In the genomic region with DNA sequence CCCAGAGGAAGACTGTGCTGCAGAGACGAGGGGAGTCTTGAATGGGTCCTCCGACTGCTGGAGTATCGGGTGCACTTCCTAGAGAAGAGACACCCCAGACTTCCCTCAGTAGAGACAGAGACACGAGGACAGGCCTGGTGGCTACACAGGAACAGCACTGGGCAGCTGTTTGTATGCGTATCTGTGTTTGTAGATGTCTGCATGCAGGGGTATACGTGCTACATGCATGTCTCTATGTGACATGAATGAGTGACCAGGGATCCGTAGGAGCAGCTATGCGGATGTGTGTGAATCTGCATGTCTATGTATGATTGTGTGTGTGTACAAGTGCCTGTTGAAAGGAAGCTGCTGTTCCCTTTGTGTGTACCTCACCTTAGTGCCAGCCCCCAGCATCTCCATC, we compare ENCODE assay signal across 20 cellular contexts. TPM values are rescaled to one million over a fixed set of nuclear protein-coding genes. Genes with fewer than 3 reads are reported as not detected.
DNase-seq lines count a peak whose midpoint lies in the region; ATAC-seq and TF ChIP-seq lines count a peak whose summit lies in the region.
"Had no signal": no experiment of that assay in that cellular context is flagged by ENCODE, and none has a peak within 500 bp of the region (broad histone marks: within the 10 kb centered on the region; RNA-seq: fewer than 3 reads in every experiment).

No MANE protein-coding gene starts in this region.

- no peak for TF ChIP-seq CTCF in brain (conservative IDR thresholded peaks at IDR 0.05)
- TF ChIP-seq CTCF in endodermal cell (conservative IDR thresholded peaks at IDR 0.05), result no peak
- no peak for TF ChIP-seq CTCF in neural progenitor cell (IDR thresholded peaks at IDR 0.05)
- TF ChIP-seq CTCF in type B pancreatic cell (conservative IDR thresholded peaks at IDR 0.05), result no peak

- H3K4me3 Mint-ChIP-seq in brain (no peak overlapping the region), endodermal cell (no peak overlapping the region), neural progenitor cell (no peak overlapping the region), type B pancreatic cell (peak overlapping the region; percentile 17)
- H3K4me3 Mint-ChIP-seq: CD4-positive, CD25-positive, alpha-beta regulatory T cell; H9; HFFc6 had no signal

- no peak overlapping the region for H3K9ac ChIP-seq in endodermal cell (ENCODE audit: extremely low read depth, low read length, poor library complexity, severe bottlenecking)
- no peak overlapping the region for H3K9ac ChIP-seq in neural progenitor cell

- H3K9me3 ChIP-seq in endodermal cell (ENCODE audit: control insufficient read depth, low read length) (no peaks in the 10 kb centered on the region), neural progenitor cell (ENCODE audit: low read depth) (no peaks in the 10 kb centered on the region)

- peaks cover 53% of the 10 kb centered on the region for H3K36me3 Mint-ChIP-seq in brain
- no peaks in the 10 kb centered on the region for H3K36me3 Mint-ChIP-seq in endodermal cell (ENCODE audit: low read depth)
- H3K36me3 Mint-ChIP-seq in neural progenitor cell, result peaks cover 43% of the 10 kb centered on the region
- peaks cover 12% of the 10 kb centered on the region for H3K36me3 Mint-ChIP-seq in type B pancreatic cell
- H3K36me3 Mint-ChIP-seq: CD4-positive, CD25-positive, alpha-beta regulatory T cell had no signal

- no peak for DNase-seq in endodermal cell
- DNase-seq in neural progenitor cell (ENCODE audit: low spot score), result no peak
- DNase-seq in type B pancreatic cell (ENCODE audit: extremely low spot score, unreplicated experiment), result no peak
- DNase-seq in DMS153 (lab: John Stamatoyannopoulos, UW), result no peak
- no peak for DNase-seq in NCI-H524 treated with DMSO at 0.1 percent for 48 hours (lab: John Stamatoyannopoulos, UW)
- DNase-seq: CD4-positive, CD25-positive, alpha-beta regulatory T cell; DMS79 treated with DMSO at 0.1 percent for 48 hours; H9; HFFc6; Kasumi-1; NCI-H1930; NCI-H2227 treated with DMSO at 0.1 percent for 48 hours; NCI-H510A; NCI-H774 had no signal

- H3K4me1 Mint-ChIP-seq in brain, result peaks cover 85% of the 10 kb centered on the region
- H3K4me1 Mint-ChIP-seq in endodermal cell, result peaks cover 13% of the 10 kb centered on the region
- peaks cover 54% of the 10 kb centered on the region for H3K4me1 Mint-ChIP-seq in neural progenitor cell
- peaks cover 58% of the 10 kb centered on the region for H3K4me1 Mint-ChIP-seq in type B pancreatic cell (ENCODE audit: unreplicated experiment)
- H3K4me1 Mint-ChIP-seq: CD4-positive, CD25-positive, alpha-beta regulatory T cell had no signal

- no peaks in the 10 kb centered on the region for H3K36me3 ChIP-seq in endodermal cell (ENCODE audit: control insufficient read depth, insufficient read depth, low read length)
- H3K36me3 ChIP-seq in neural progenitor cell, result no peaks in the 10 kb centered on the region
- H3K36me3 ChIP-seq: Peyer's patch had no signal

- H3K9me3 Mint-ChIP-seq in brain, result peaks cover 0 to 3% (median 0%) of the 10 kb centered on the region in 5 experiments
- H3K9me3 Mint-ChIP-seq in endodermal cell, result no peaks in the 10 kb centered on the region
- H3K9me3 Mint-ChIP-seq in neural progenitor cell, result peaks cover 8% of the 10 kb centered on the region
- H3K9me3 Mint-ChIP-seq in type B pancreatic cell, result peaks cover 5% of the 10 kb centered on the region

- H3K27ac ChIP-seq in endodermal cell (ENCODE audit: low read depth, low read length) (peak overlapping the region; percentile 6), neural progenitor cell (no peak overlapping the region)
- H3K27ac ChIP-seq: Peyer's patch had no signal

- 88 to 93% methylated on average over 8 of the region's 8 CpGs for WGBS in endodermal cell (ENCODE audit: insufficient coverage in 1 of 2, insufficient read length in 1 of 2), 2 experiments

- no peaks in the 10 kb centered on the region for H3K79me2 ChIP-seq in neural progenitor cell (ENCODE audit: low read depth)

- ATAC-seq in HG02981 (IDR thresholded peaks at IDR 0.05; ENCODE audit: unreplicated experiment), result no peak
- ATAC-seq: GM12878 had no signal

- H2AFZ ChIP-seq in neural progenitor cell (replicated peaks), result no peak overlapping the region

- no peaks in the 10 kb centered on the region for H4K20me1 ChIP-seq in neural progenitor cell (ENCODE audit: low read depth)

- H3K27ac Mint-ChIP-seq in brain, result peak overlapping the region; percentile 84 to 95 (median 91)
- H3K27ac Mint-ChIP-seq in endodermal cell, result no peak overlapping the region
- H3K27ac Mint-ChIP-seq in neural progenitor cell, result peak overlapping the region; percentile 35
- H3K27ac Mint-ChIP-seq in type B pancreatic cell, result peak overlapping the region; percentile 34
- H3K27ac Mint-ChIP-seq: CD4-positive, CD25-positive, alpha-beta regulatory T cell; HFFc6 had no signal

- H3K27me3 Mint-ChIP-seq in brain (no peaks in the 10 kb centered on the region), endodermal cell (ENCODE audit: insufficient read depth) (peaks cover 16% of the 10 kb centered on the region), neural progenitor cell (ENCODE audit: insufficient read depth, low read depth) (peaks cover 8% of the 10 kb centered on the region), type B pancreatic cell (peaks cover 37% of the 10 kb centered on the region)

- H3K4me1 ChIP-seq in endodermal cell (ENCODE audit: control insufficient read depth, insufficient read depth, low read length) (peaks cover 9% of the 10 kb centered on the region), neural progenitor cell (peaks cover 35% of the 10 kb centered on the region)

- no peak overlapping the region for H3K4me2 ChIP-seq in neural progenitor cell

- peaks cover 19% of the 10 kb centered on the region for H3F3A ChIP-seq in neural progenitor cell (ENCODE audit: low read depth)

- H3K4me3 ChIP-seq in endodermal cell (ENCODE audit: low read length), result no peak overlapping the region
- no peak overlapping the region for H3K4me3 ChIP-seq in neural progenitor cell
- H3K4me3 ChIP-seq: GM12878, Peyer's patch had no signal

- H3K27me3 ChIP-seq in endodermal cell (ENCODE audit: control insufficient read depth, insufficient read depth, low read length, poor library complexity, severe bottlenecking) (no peaks in the 10 kb centered on the region), neural progenitor cell (no peaks in the 10 kb centered on the region)
- H3K27me3 ChIP-seq: Peyer's patch had no signal

RNA-seq across cellular contexts. Expression of a gene that starts 31.2 kb away (rescaled TPM):
- polyA plus RNA-seq in brain (ENCODE audit: insufficient read depth, low read depth, low replicate concordance), result 92.8 TPM
- total RNA-seq in endodermal cell (1 to 10 TPM in 1 of 2 donors, under 1 TPM in 1; 0.53 to 1.6 TPM), neural progenitor cell (ENCODE audit: low replicate concordance) (8.6 and 37.2 TPM in 2 replicates), type B pancreatic cell (ENCODE audit: low replicate concordance) (3.5 and 24.2 TPM in 2 replicates)
- polyA plus RNA-seq in endodermal cell (2013, experiment 1 of 2), result 187 TPM
- polyA plus RNA-seq in endodermal cell (2013, experiment 2 of 2), result 167 TPM
- total RNA-seq: CD4-positive, CD25-positive, alpha-beta regulatory T cell; GM12878; HFFc6; MCF 10A; OCI-LY7 had no signal
- polyA plus RNA-seq: CD4-positive, CD25-positive, alpha-beta regulatory T cell; GM12878 had no signal

RNA-seq across cellular contexts. Expression of a gene that starts 35.6 kb away (rescaled TPM):
- 211 TPM for polyA plus RNA-seq in brain (ENCODE audit: insufficient read depth, low read depth, low replicate concordance)
- total RNA-seq in endodermal cell, result 10 to 100 TPM in 1 of 2 donors, 1 to 10 TPM in 1; 7.1 to 14.5 TPM
- 19.4 TPM for polyA plus RNA-seq in endodermal cell (2013, experiment 1 of 2)
- 17.3 TPM for polyA plus RNA-seq in endodermal cell (2013, experiment 2 of 2)
- 4.4 and 21.3 TPM in 2 replicates for total RNA-seq in neural progenitor cell (ENCODE audit: low replicate concordance)
- total RNA-seq in type B pancreatic cell (ENCODE audit: low replicate concordance), result 0.95 and 5.5 TPM in 2 replicates
- total RNA-seq: GM12878, MCF 10A had no signal
- polyA plus RNA-seq: GM12878 had no signal

RNA-seq across cellular contexts. Expression of a gene that starts 53.6 kb away (rescaled TPM):
- polyA plus RNA-seq in brain (ENCODE audit: insufficient read depth, low read depth, low replicate concordance), result 30.9 TPM
- total RNA-seq in endodermal cell, result 10 to 100 TPM; 19.3 to 22.4 TPM
- 30.1 TPM for polyA plus RNA-seq in endodermal cell (2013, experiment 1 of 2)
- 22.1 TPM for polyA plus RNA-seq in endodermal cell (2013, experiment 2 of 2)
- total RNA-seq in neural progenitor cell (ENCODE audit: low replicate concordance), result 17.4 and 40.1 TPM in 2 replicates
- total RNA-seq in type B pancreatic cell (ENCODE audit: low replicate concordance), result 30.2 and 31.8 TPM in 2 replicates
